ENCODE assay signal across 8 cellular contexts in genomic region chr2:65436825-65437221, GRCh38. TPM values are rescaled to one million over a fixed set of nuclear protein-coding genes. Genes with fewer than 3 reads are reported as not detected.
DNase-seq lines count a peak whose midpoint lies in the region; ATAC-seq and TF ChIP-seq lines count a peak whose summit lies in the region.

No MANE protein-coding gene starts in this region.

- H3K27me3 ChIP-seq in colonic mucosa (no peaks in the 10 kb centered on the region), vagina (no peaks in the 10 kb centered on the region)

- no peak overlapping the region for H3K27ac Mint-ChIP-seq in naive B cell

- H3K36me3 ChIP-seq in colonic mucosa (no peaks in the 10 kb centered on the region), vagina (no peaks in the 10 kb centered on the region)

- peak overlapping the region; percentile 65 to 76 for H3K9ac ChIP-seq in colonic mucosa (ENCODE audit: low read depth in 2 of 2, low read length in 2 of 2)

- TF ChIP-seq POLR2A in vagina (IDR thresholded peaks at IDR 0.05): no peak

- H3K4me3 ChIP-seq in colonic mucosa (peak overlapping the region; percentile 57), vagina (peak overlapping the region; percentile 61 to 83)

- POLR2A ChIA-PET in RWPE1 (lab: Yijun Ruan, JAX; ENCODE audit: low non-redundant PET): interaction anchor here (0.6 kb wide), 1 partner anchor 92 kb away, joined by 9 read pairs; no protein-coding TSS in a partner anchor

- TF ChIP-seq CTCF in RWPE1 (conservative IDR thresholded peaks at IDR 0.05; ENCODE audit: low read depth) (no peak), colonic mucosa (IDR thresholded peaks at IDR 0.05) (no peak), vagina (IDR thresholded peaks at IDR 0.05) (no peak)

- no peaks in the 10 kb centered on the region for H3K36me3 Mint-ChIP-seq in naive B cell

- peaks cover 0 to 1% (median 0%) of the 10 kb centered on the region in 7 donors for H3K9me3 Mint-ChIP-seq in naive B cell

- H3K4me3 Mint-ChIP-seq in naive B cell: peak overlapping the region; percentile 95 to 97 (median 95)

- intact Hi-C loops in colonic mucosa (cut with DNase I) (loop anchor here (10.0 kb wide), 1 partner anchor 172 kb away; no protein-coding TSS in a partner anchor), vagina (cut with DNase I) (loop anchor here (10.0 kb wide), 2 partner anchors 172 to 382 kb away; partner anchors contain the start of gene CEP68)

- H3K4me1 ChIP-seq in colonic mucosa: no peaks in the 10 kb centered on the region
- peaks cover 16% of the 10 kb centered on the region for H3K4me1 ChIP-seq in vagina

- ATAC-seq in HG02943 (IDR thresholded peaks at IDR 0.05; ENCODE audit: low read depth, unreplicated experiment): peak; percentile 67
- ATAC-seq in naive B cell (ENCODE audit: low read depth in 2 of 2): no peak

- DNase-seq in stimulated activated CD4-positive, alpha-beta T cell treated with anti-CD3 and anti-CD28 coated beads, Interleukin-15, amount 100 ng/mL, for 24 hours: peak; percentile 56
- DNase-seq in stimulated activated CD4-positive, alpha-beta T cell treated with anti-CD3 and anti-CD28 coated beads, Interleukin-4, amount 100 ng/mL, for 4 hours: no peak
- DNase-seq in RWPE1 (ENCODE audit: low spot score): no peak
- DNase-seq in colonic mucosa: no peak
- no peak for DNase-seq in naive B cell
- DNase-seq in vagina (ENCODE audit: extremely low spot score in 2 of 2): no peak
- no peak for DNase-seq in pons (ENCODE audit: low spot score)

- H3K9me3 ChIP-seq in colonic mucosa: no peaks in the 10 kb centered on the region
- no peaks in the 10 kb centered on the region for H3K9me3 ChIP-seq in vagina

- CTCF ChIA-PET in RWPE1 (lab: Yijun Ruan, JAX): interaction anchor here (0.6 to 1.9 kb wide), 2 partner anchors 117 to 130 kb away, joined by 3 to 4 read pairs; no protein-coding TSS in a partner anchor

- H3K27ac ChIP-seq in RWPE1: peak overlapping the region; percentile 99
- peak overlapping the region; percentile 95 for H3K27ac ChIP-seq in colonic mucosa
- peak overlapping the region; percentile 94 for H3K27ac ChIP-seq in vagina

- H3K4me1 Mint-ChIP-seq in naive B cell: peaks cover 24 to 28% (median 28%) of the 10 kb centered on the region in 3 donors

- peaks cover 34 to 55% (median 52%) of the 10 kb centered on the region in 3 donors for H3K27me3 Mint-ChIP-seq in naive B cell

RNA-seq across cellular contexts. Expression of gene SPRED2, which starts 4.4 kb away (rescaled TPM):
- 10 to 100 TPM; 36.9 to 47.8 TPM for total RNA-seq in colonic mucosa
- polyA plus RNA-seq in naive B cell (ENCODE audit: low read depth in 6 of 6): 1 to 10 TPM in 3 of 6 donors, under 1 TPM in 2, not detected in 1; 0.16 to 2.4 (median 1.5) TPM
- 18.4 TPM for total RNA-seq in vagina
